Comparison of ENCODE assay signal across 8 cellular contexts in the genomic region with DNA sequence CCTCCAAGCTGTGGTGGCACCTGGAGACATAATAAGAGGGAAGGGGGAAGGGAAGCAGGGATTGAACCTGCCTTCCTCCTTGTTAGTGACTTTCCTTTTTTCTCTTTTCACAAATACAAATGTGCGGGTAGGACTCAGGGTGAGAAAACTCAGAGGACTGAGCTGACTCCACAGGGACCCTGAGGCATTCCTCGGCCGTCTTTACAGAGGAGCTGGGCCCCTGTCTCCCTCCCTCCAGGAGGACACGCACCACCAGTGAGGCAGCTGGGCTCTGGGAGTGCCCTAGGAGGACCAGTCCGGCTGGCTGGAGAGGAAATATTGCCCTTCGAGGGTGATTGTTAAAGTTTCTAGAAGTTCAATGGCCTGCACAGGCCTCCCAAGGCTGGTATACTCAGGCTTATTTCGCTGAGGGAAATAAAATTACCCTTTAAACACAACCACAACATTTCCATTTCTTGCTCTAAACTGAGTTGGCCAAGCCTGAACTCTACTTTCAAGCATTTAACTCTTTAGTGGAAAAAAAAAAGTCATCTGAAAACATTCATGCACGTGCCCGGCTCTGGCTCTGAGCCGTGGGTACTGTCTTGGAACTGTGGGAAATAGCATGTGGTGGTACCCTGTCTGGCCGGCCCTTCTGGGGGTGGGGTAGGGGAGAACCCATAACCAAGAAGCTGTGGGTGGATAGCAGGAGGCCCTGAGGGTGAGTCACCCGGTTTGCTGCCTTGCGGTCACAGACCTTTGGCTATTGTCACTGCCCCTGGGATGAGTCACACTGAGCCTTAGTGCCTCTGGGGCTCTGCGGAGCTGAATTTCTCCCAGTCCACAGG.
DNase-seq lines count a peak whose midpoint lies in the region; ATAC-seq and TF ChIP-seq lines count a peak whose summit lies in the region.

No MANE protein-coding gene starts in this region.

- intact Hi-C loops in heart right ventricle (cut with DNase I), result loop anchor here in 1 of 10 donors (10.0 kb wide), 1 partner anchor 113 kb away; no protein-coding TSS in a partner anchor

- TF ChIP-seq EP300 in suprapubic skin (IDR thresholded peaks at IDR 0.05), result no peak

- no peaks in the 10 kb centered on the region for H3K36me3 ChIP-seq in NT2/D1 (ENCODE audit: insufficient read depth, insufficient read length, low read length)
- H3K36me3 ChIP-seq in heart right ventricle, result no peaks in the 10 kb centered on the region
- H3K36me3 ChIP-seq in suprapubic skin, result no peaks in the 10 kb centered on the region

- no peaks in the 10 kb centered on the region for H3K27me3 ChIP-seq in NT2/D1 (ENCODE audit: insufficient read depth, insufficient read length)
- no peaks in the 10 kb centered on the region for H3K27me3 ChIP-seq in heart right ventricle
- H3K27me3 ChIP-seq in suprapubic skin, result no peaks in the 10 kb centered on the region

- DNase-seq in A172 (ENCODE audit: low spot score) (peak; percentile 97), NT2/D1 (ENCODE audit: low read depth, low spot score) (no peak), heart right ventricle (peak in 1 of 2 donors; percentile 34), suprapubic skin (ENCODE audit: low spot score in 2 of 2) (no peak), cerebellar nuclear complex (lab: John Stamatoyannopoulos, UW) (no peak), T-helper 2 cell (no peak)
- DNase-seq in central memory CD4-positive, alpha-beta T cell, result no peak

- peak; percentile 56 for ATAC-seq in GM21576 (IDR thresholded peaks at IDR 0.05; ENCODE audit: unreplicated experiment)
- peak in 5 of 8 donors; percentile 36 to 83 (median 60) for ATAC-seq in heart right ventricle

- H3K27ac ChIP-seq in heart right ventricle (peak overlapping the region in 5 of 10 donors; percentile 4 to 78 (median 41)), suprapubic skin (peak overlapping the region; percentile 73)

- H3K4me1 ChIP-seq in NT2/D1 (ENCODE audit: insufficient read depth, insufficient read length) (peaks cover 30% of the 10 kb centered on the region), heart right ventricle (peaks cover 3 to 38% (median 19%) of the 10 kb centered on the region in 9 donors), suprapubic skin (peaks cover 7% of the 10 kb centered on the region)

- peaks cover 15% of the 10 kb centered on the region; the same call in 1 of the 2 replicates for H3K9me3 ChIP-seq in NT2/D1 (ENCODE audit: insufficient read depth, low read length)
- peaks cover 0 to 5% (median 0%) of the 10 kb centered on the region in 11 donors for H3K9me3 ChIP-seq in heart right ventricle
- no peaks in the 10 kb centered on the region for H3K9me3 ChIP-seq in suprapubic skin

- WGBS in heart right ventricle, 2 donors, result 67 to 75% methylated on average over 14 of the region's 14 CpGs
- WGBS in suprapubic skin, result 60% methylated on average over 14 of the region's 14 CpGs

- H3K4me3 ChIP-seq in NT2/D1 (ENCODE audit: insufficient read length, low read depth) (no peak overlapping the region), heart right ventricle (no peak overlapping the region), suprapubic skin (no peak overlapping the region)

- TF ChIP-seq POLR2A in suprapubic skin (IDR thresholded peaks at IDR 0.05), result no peak

- peak overlapping the region; percentile 62 for H3K9ac ChIP-seq in NT2/D1 (ENCODE audit: insufficient read length, low read depth)

- no peak for TF ChIP-seq CTCF in heart right ventricle (IDR thresholded peaks at IDR 0.05)
- TF ChIP-seq CTCF in suprapubic skin (IDR thresholded peaks at IDR 0.05), result no peak
